9 cellular contexts compared by ENCODE assay signal in the genomic region with DNA sequence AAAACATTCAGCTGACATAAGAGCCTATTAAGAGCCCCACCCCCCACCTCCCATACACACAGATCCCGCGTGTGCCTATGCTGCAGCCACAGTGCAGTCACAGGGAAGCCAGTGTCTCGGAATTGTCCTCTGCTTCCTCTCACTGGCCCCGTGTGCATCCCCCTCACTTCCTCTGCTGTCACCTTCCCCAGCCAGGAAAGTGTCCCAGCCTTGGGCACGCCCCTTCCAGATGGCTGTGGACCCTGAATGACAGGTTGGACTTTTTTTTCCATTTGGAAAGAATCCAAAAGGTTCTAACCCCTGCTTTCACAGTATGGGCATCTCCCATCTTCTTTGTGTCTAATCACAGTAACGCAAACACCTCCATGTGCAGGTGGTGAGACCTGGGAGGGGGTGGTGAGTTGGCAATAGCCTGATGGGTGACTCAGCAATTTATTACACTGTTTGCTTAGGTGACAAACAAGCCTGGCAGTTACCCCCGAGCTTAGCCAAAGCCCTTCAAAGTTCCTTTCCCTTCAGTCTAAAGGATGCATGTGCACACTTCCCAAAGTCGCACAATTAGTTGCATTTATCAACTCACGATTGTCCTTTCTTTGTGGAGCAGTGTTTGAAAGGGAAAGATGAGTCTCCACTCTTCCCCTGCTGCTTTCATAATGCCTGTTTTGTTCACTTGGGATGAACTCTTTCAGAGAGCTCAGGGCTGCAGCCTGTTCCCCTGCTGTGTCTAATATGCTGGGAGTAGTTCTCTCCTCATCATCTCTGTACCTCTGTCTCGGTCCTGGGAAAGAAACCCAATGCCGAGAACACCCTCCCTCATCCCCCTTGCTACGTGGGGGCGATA.
A peak's percentile ranks its signal among the peaks of the same experiment; 100 is the strongest.
DNase-seq lines count a peak whose midpoint lies in the region; ATAC-seq, FAIRE-seq and TF ChIP-seq lines count a peak whose summit lies in the region.
"Had no signal": no experiment of that assay in that cellular context is flagged by ENCODE, and none has a peak within 500 bp of the region (broad histone marks: within the 10 kb centered on the region; RNA-seq: fewer than 3 reads in every experiment).

No MANE protein-coding gene starts in this region.

- no peak for FAIRE-seq in H54 (lab: Jason Lieb, UNC)

- no peaks in the 10 kb centered on the region for H3K27me3 Mint-ChIP-seq in effector memory CD8-positive, alpha-beta T cell

- H3K27ac ChIP-seq in neutrophil, result peak overlapping the region; percentile 0

- no peak overlapping the region for H3K9ac ChIP-seq in adipocyte (ENCODE audit: low read length)

- H3K27me3 ChIP-seq in adipocyte (replicated peaks; ENCODE audit: control insufficient read depth, insufficient read depth, low read length) (no peaks in the 10 kb centered on the region), neutrophil (no peaks in the 10 kb centered on the region)

- TF ChIP-seq POLR2A in H54 (IDR thresholded peaks at IDR 0.05; ENCODE audit: low read depth, low read length), result no peak

- no peak overlapping the region for H3K4me3 ChIP-seq in adipocyte (ENCODE audit: low read length)
- H3K4me3 ChIP-seq in neutrophil (ENCODE audit: low read depth in 1 of 2, low read length in 1 of 2), result no peak overlapping the region

- no peak for ATAC-seq in effector memory CD8-positive, alpha-beta T cell (replicated peaks)
- ATAC-seq: activated T-cell treated with anti-CD3 and anti-CD28 coated beads, Interleukin-2, amount 50 U/mL, for 72 hours had no signal

- peaks cover 14% of the 10 kb centered on the region for H3K36me3 Mint-ChIP-seq in effector memory CD8-positive, alpha-beta T cell (ENCODE audit: insufficient read depth)

- no peak for TF ChIP-seq CTCF in neutrophil (IDR thresholded peaks at IDR 0.05)

- H3K36me3 ChIP-seq in adipocyte (ENCODE audit: control insufficient read depth, insufficient read depth, low read length, severe bottlenecking) (no peaks in the 10 kb centered on the region), neutrophil (peaks cover 61% of the 10 kb centered on the region)

- no peaks in the 10 kb centered on the region for H3K9me3 Mint-ChIP-seq in effector memory CD8-positive, alpha-beta T cell
- H3K9me3 Mint-ChIP-seq: activated T-cell treated with anti-CD3 and anti-CD28 coated beads, Interleukin-2, amount 50 U/mL, for 72 hours had no signal

- H3K27ac Mint-ChIP-seq in effector memory CD8-positive, alpha-beta T cell, result no peak overlapping the region
- H3K27ac Mint-ChIP-seq: activated T-cell treated with anti-CD3 and anti-CD28 coated beads, Interleukin-2, amount 50 U/mL, for 72 hours had no signal

- DNase-seq in G401 (ENCODE audit: low spot score), result peak; percentile 73
- DNase-seq in NCI-H2081 treated with DMSO at 0.1 percent for 48 hours (lab: John Stamatoyannopoulos, UW), result peak; percentile 97
- peak; percentile 14 for DNase-seq in adipocyte (ENCODE audit: low read depth)
- DNase-seq in T-helper 2 cell, result no peak
- no peak for DNase-seq in H54 (ENCODE audit: insufficient read length, low spot score)
- no peak for DNase-seq in effector memory CD8-positive, alpha-beta T cell
- DNase-seq in stimulated activated CD4-positive, alpha-beta T cell treated with anti-CD3 and anti-CD28 coated beads, Interleukin-12 subunit alpha, Interleukin-12 subunit beta, amount 100 ng/mL, for 4 hours, result no peak
- DNase-seq: activated T-cell treated with anti-CD3 and anti-CD28 coated beads, Interleukin-2, amount 50 U/mL, for 72 hours had no signal

- H3K9me3 ChIP-seq in adipocyte (ENCODE audit: control insufficient read depth, low read length), result no peaks in the 10 kb centered on the region
- no peaks in the 10 kb centered on the region for H3K9me3 ChIP-seq in neutrophil

- H3K4me1 ChIP-seq in adipocyte (ENCODE audit: control insufficient read depth, insufficient read depth, low read length), result peaks cover 16% of the 10 kb centered on the region
- peaks cover 5 to 14% of the 10 kb centered on the region in 2 experiments for H3K4me1 ChIP-seq in neutrophil (ENCODE audit: control insufficient read depth in 1 of 2, insufficient read depth in 1 of 2, low read depth in 1 of 2, low read length in 1 of 2)

- no peak overlapping the region for H3K4me3 Mint-ChIP-seq in effector memory CD8-positive, alpha-beta T cell
- H3K4me3 Mint-ChIP-seq: activated T-cell treated with anti-CD3 and anti-CD28 coated beads, Interleukin-2, amount 50 U/mL, for 72 hours had no signal

- H3K4me1 Mint-ChIP-seq in effector memory CD8-positive, alpha-beta T cell (ENCODE audit: low read depth in 2 of 2), result peaks cover 6 to 10% of the 10 kb centered on the region in 2 donors

- in situ Hi-C loops in G401 (cut with HindIII; ENCODE audit: low sequenced_read_pairs), result no loop called here

Comparison
In these comparisons a context has a peak if more than half of its experiments do, and no peak if none do; other contexts are left out.
1. DNase-seq: peak in G401 (single experiment), NCI-H2081 treated with DMSO at 0.1 percent for 48 hours (single experiment) and adipocyte (single experiment); none in T-helper 2 cell (0 of 5), H54 (single experiment), effector memory CD8-positive, alpha-beta T cell (0 of 3) and stimulated activated CD4-positive, alpha-beta T cell treated with anti-CD3 and anti-CD28 coated beads, Interleukin-12 subunit alpha, Interleukin-12 subunit beta, amount 100 ng/mL, for 4 hours (single experiment).